Comparison of ENCODE assay signal across 9 cellular contexts in genomic region chr15:27017168-27017809, GRCh38. TPM values are rescaled to one million over a fixed set of nuclear protein-coding genes. Genes with fewer than 3 reads are reported as not detected.
DNase-seq lines count a peak whose midpoint lies in the region; ATAC-seq, FAIRE-seq and TF ChIP-seq lines count a peak whose summit lies in the region.
"Had no signal": no experiment of that assay in that cellular context is flagged by ENCODE, and none has a peak within 500 bp of the region (broad histone marks: within the 10 kb centered on the region; RNA-seq: fewer than 3 reads in every experiment).

No MANE protein-coding gene starts in this region.

- no peak overlapping the region for H3K4me2 ChIP-seq in Loucy (ENCODE audit: low read depth, low read length, poor library complexity, severe bottlenecking)

- H3K4me3 ChIP-seq in BJ (ENCODE audit: low read depth, low read length) (no peak overlapping the region), Loucy (ENCODE audit: low read length, poor library complexity, severe bottlenecking) (no peak overlapping the region)

- no peaks in the 10 kb centered on the region for H3K36me3 Mint-ChIP-seq in CD4-positive, alpha-beta T cell (ENCODE audit: low read depth)

- H3K27ac ChIP-seq in CD4-positive, alpha-beta T cell (ENCODE audit: low read depth, low read length), result no peak overlapping the region
- H3K27ac ChIP-seq: neutrophil had no signal

- no peaks in the 10 kb centered on the region for H3K4me1 ChIP-seq in Loucy (ENCODE audit: insufficient read depth, low read length, poor library complexity, severe bottlenecking)

- no peaks in the 10 kb centered on the region for H4K20me1 ChIP-seq in Loucy (ENCODE audit: insufficient read depth, low read length, poor library complexity, severe bottlenecking)

- no peak overlapping the region for H3K9ac ChIP-seq in Loucy (ENCODE audit: low read depth, low read length, poor library complexity, severe bottlenecking)

- no peaks in the 10 kb centered on the region for H3F3A ChIP-seq in Loucy (ENCODE audit: low read depth)

- CTCF ChIA-PET in BJ (lab: Yijun Ruan, JAX), result no interaction called here
- CTCF ChIA-PET in CD4-positive, alpha-beta T cell (lab: Charles Lee), result no interaction called here

- H3K9me3 Mint-ChIP-seq in CD4-positive, alpha-beta T cell, result peaks cover 9% of the 10 kb centered on the region

- no peak overlapping the region for H2AFZ ChIP-seq in Loucy (ENCODE audit: low read length)

- no peaks in the 10 kb centered on the region for H3K9me3 ChIP-seq in Loucy (ENCODE audit: insufficient read depth, low read depth, low read length)
- H3K9me3 ChIP-seq in CD4-positive, alpha-beta T cell (ENCODE audit: control insufficient read depth, low read length), result peaks cover 6% of the 10 kb centered on the region
- H3K9me3 ChIP-seq: neutrophil had no signal

- no peaks in the 10 kb centered on the region for H3K27me3 Mint-ChIP-seq in CD4-positive, alpha-beta T cell

- no peaks in the 10 kb centered on the region for H3K4me1 Mint-ChIP-seq in CD4-positive, alpha-beta T cell (ENCODE audit: low read depth)

- H3K36me3 ChIP-seq in BJ (ENCODE audit: control insufficient read depth, insufficient read depth, low read length), result no peaks in the 10 kb centered on the region
- H3K36me3 ChIP-seq in Loucy (ENCODE audit: insufficient read depth, low read length), result no peaks in the 10 kb centered on the region
- H3K36me3 ChIP-seq: neutrophil had no signal

- H3K27me3 ChIP-seq in BJ (ENCODE audit: control insufficient read depth, insufficient read depth, low read length), result no peaks in the 10 kb centered on the region
- no peaks in the 10 kb centered on the region for H3K27me3 ChIP-seq in Loucy (ENCODE audit: insufficient read depth, low read length, poor library complexity, severe bottlenecking)
- no peaks in the 10 kb centered on the region for H3K27me3 ChIP-seq in CD4-positive, alpha-beta T cell (ENCODE audit: control insufficient read depth, insufficient read depth, low read length)
- H3K27me3 ChIP-seq: neutrophil had no signal

- no peaks in the 10 kb centered on the region for H3K79me2 ChIP-seq in Loucy (ENCODE audit: insufficient read depth, low read length)

- no peak overlapping the region for H3K27ac Mint-ChIP-seq in CD4-positive, alpha-beta T cell

- peak; percentile 73 for FAIRE-seq in endometrium (lab: Jason Lieb, UNC)

- intact Hi-C loops in CD4-positive, alpha-beta T cell (cut with DNase I, micrococcal nuclease), result no loop called here

- no peak overlapping the region for H3K4me3 Mint-ChIP-seq in CD4-positive, alpha-beta T cell

- POLR2A ChIA-PET in BJ (lab: Charles Lee), result no interaction called here
- POLR2A ChIA-PET in CD4-positive, alpha-beta T cell (lab: Charles Lee), result no interaction called here

- TF ChIP-seq CTCF in BJ (IDR thresholded peaks at IDR 0.05; ENCODE audit: insufficient read depth, low read depth, low read length), result peak; percentile 54
- peak; percentile 92 for TF ChIP-seq CTCF in Loucy (conservative IDR thresholded peaks at IDR 0.05; ENCODE audit: low read length)
- TF ChIP-seq CTCF in CD4-positive, alpha-beta T cell (IDR thresholded peaks at IDR 0.05), result no peak

- peak; percentile 85 for ATAC-seq in GM18867 (IDR thresholded peaks at IDR 0.05; ENCODE audit: unreplicated experiment)
- ATAC-seq in CD4-positive, alpha-beta T cell (ENCODE audit: poor library complexity), result no peak

- no peak for DNase-seq in BJ (ENCODE audit: low read depth)
- DNase-seq in RKO (ENCODE audit: low spot score), result peak; percentile 84
- peak; percentile 54 for DNase-seq in middle frontal gyrus (ENCODE audit: extremely low spot score, low spot score)
- no peak for DNase-seq in GM19238 (ENCODE audit: insufficient read length, low spot score)
- no peak for DNase-seq in CD4-positive, alpha-beta T cell

- no peaks in the 10 kb centered on the region for H3K9me2 ChIP-seq in Loucy (replicated peaks; ENCODE audit: low read depth, low read length)

RNA-seq across cellular contexts. Expression of gene GABRG3, which starts 46.3 kb away (rescaled TPM):
- polyA plus RNA-seq in BJ (2011; rRNA removed), result not detected in 2 replicates
- not detected in 2 replicates for polyA minus RNA-seq in BJ (2011; rRNA and poly(A)+ RNA removed)
- total RNA-seq in CD4-positive, alpha-beta T cell, result not detected

Comparison
In these comparisons a context has a peak if more than half of its experiments do, and no peak if none do; other contexts are left out.
1. DNase-seq: peak in RKO (single experiment) and middle frontal gyrus (single experiment); none in BJ (single experiment), GM19238 (single experiment) and CD4-positive, alpha-beta T cell (0 of 10).